10 cellular contexts compared by ENCODE assay signal in genomic region chr2:36889782-36890181, GRCh38.
DNase-seq lines count a peak whose midpoint lies in the region; ATAC-seq and TF ChIP-seq lines count a peak whose summit lies in the region.
"Had no signal": no experiment of that assay in that cellular context is flagged by ENCODE, and none has a peak within 500 bp of the region (broad histone marks: within the 10 kb centered on the region; RNA-seq: fewer than 3 reads in every experiment).

No MANE protein-coding gene starts in this region.

- POLR2A ChIA-PET in BJ (lab: Charles Lee), result interaction anchor here (0.6 kb wide), 1 partner anchor 231 kb away, joined by 4 read pairs; no protein-coding TSS in a partner anchor

- H3K4me1 Mint-ChIP-seq in activated T-helper 2 cell treated with anti-CD3 and anti-CD28 coated beads, Interferon-gamma antibody, Interleukin-2, Interleukin-4, amounts not matched to agents 10 μg/mL and 5 μg/mL and 100 μg/mL, durations not matched to agents 14 hours and 24 hours and 36 hours (ENCODE audit: low read depth), result peaks cover 5% of the 10 kb centered on the region
- H3K4me1 Mint-ChIP-seq: memory B cell had no signal

- H3K27ac ChIP-seq in Karpas-422 (ENCODE audit: low read length) (no peak overlapping the region), Peyer's patch (peak overlapping the region in 2 of 4 donors; percentile 55 to 67)

- no peaks in the 10 kb centered on the region for H3K27me3 ChIP-seq in BJ (ENCODE audit: control insufficient read depth, insufficient read depth, low read length)
- no peaks in the 10 kb centered on the region for H3K27me3 ChIP-seq in Karpas-422 (ENCODE audit: low read length)
- H3K27me3 ChIP-seq in Peyer's patch, result no peaks in the 10 kb centered on the region

- H2AFZ ChIP-seq in Karpas-422 (ENCODE audit: low read length), result no peak overlapping the region

- DNase-seq in BJ (ENCODE audit: low read depth), result peak; percentile 74
- peak; percentile 99 for DNase-seq in HT1080 (ENCODE audit: low read depth)
- no peak for DNase-seq in activated T-helper 2 cell treated with anti-CD3 and anti-CD28 coated beads, Interferon-gamma antibody, Interleukin-2, Interleukin-4, amounts not matched to agents 10 μg/mL and 5 μg/mL and 100 μg/mL, durations not matched to agents 14 hours and 24 hours and 36 hours (ENCODE audit: low spot score)
- DNase-seq in lung microvascular endothelial cell (ENCODE audit: low read depth in 2 of 2), result peak; percentile 33 to 96
- DNase-seq in RPMI8226, result no peak
- DNase-seq in Karpas-422, result no peak
- DNase-seq in Peyer's patch, result no peak
- DNase-seq: NCI-H1694 treated with DMSO at 0.1 percent for 48 hours had no signal

- TF ChIP-seq CTCF in BJ (IDR thresholded peaks at IDR 0.05; ENCODE audit: insufficient read depth, low read depth, low read length) (no peak), Peyer's patch (IDR thresholded peaks at IDR 0.05) (no peak)

- CTCF ChIA-PET in BJ (lab: Yijun Ruan, JAX), result interaction anchor here (0.6 kb wide), 1 partner anchor 110 kb away, joined by 3 read pairs; no protein-coding TSS in a partner anchor

- no peaks in the 10 kb centered on the region for H3K9me2 ChIP-seq in Karpas-422 (replicated peaks; ENCODE audit: insufficient read depth, low read length)

- H3K4me2 ChIP-seq in Karpas-422 (ENCODE audit: low read depth, low read length, poor library complexity, severe bottlenecking), result no peak overlapping the region

- H3K4me3 ChIP-seq in BJ (ENCODE audit: low read depth, low read length) (no peak overlapping the region), Karpas-422 (ENCODE audit: low read length) (no peak overlapping the region), Peyer's patch (no peak overlapping the region)

- peak overlapping the region; percentile 55 for H3K27ac Mint-ChIP-seq in activated T-helper 2 cell treated with anti-CD3 and anti-CD28 coated beads, Interferon-gamma antibody, Interleukin-2, Interleukin-4, amounts not matched to agents 10 μg/mL and 5 μg/mL and 100 μg/mL, durations not matched to agents 14 hours and 24 hours and 36 hours
- H3K27ac Mint-ChIP-seq: memory B cell had no signal

- ATAC-seq in GM21786 (IDR thresholded peaks at IDR 0.05; ENCODE audit: unreplicated experiment), result no peak

- H3K36me3 ChIP-seq in BJ (ENCODE audit: control insufficient read depth, insufficient read depth, low read length) (peaks cover 1% of the 10 kb centered on the region; the same call in 1 of the 2 replicates), Karpas-422 (ENCODE audit: insufficient read depth, low read length) (peaks cover 4% of the 10 kb centered on the region; the same call in 1 of the 2 replicates), Peyer's patch (peaks cover 0 to 22% (median 0%) of the 10 kb centered on the region in 3 donors)

- H3K36me3 Mint-ChIP-seq in activated T-helper 2 cell treated with anti-CD3 and anti-CD28 coated beads, Interferon-gamma antibody, Interleukin-2, Interleukin-4, amounts not matched to agents 10 μg/mL and 5 μg/mL and 100 μg/mL, durations not matched to agents 14 hours and 24 hours and 36 hours (ENCODE audit: low read depth), result peaks cover 41% of the 10 kb centered on the region

- H3K9me3 ChIP-seq in Karpas-422 (ENCODE audit: low read length) (no peaks in the 10 kb centered on the region), Peyer's patch (no peaks in the 10 kb centered on the region)

- no peak overlapping the region for H3K4me3 Mint-ChIP-seq in activated T-helper 2 cell treated with anti-CD3 and anti-CD28 coated beads, Interferon-gamma antibody, Interleukin-2, Interleukin-4, amounts not matched to agents 10 μg/mL and 5 μg/mL and 100 μg/mL, durations not matched to agents 14 hours and 24 hours and 36 hours (ENCODE audit: low read depth)
- H3K4me3 Mint-ChIP-seq: memory B cell had no signal

- no peaks in the 10 kb centered on the region for H3K9me3 Mint-ChIP-seq in activated T-helper 2 cell treated with anti-CD3 and anti-CD28 coated beads, Interferon-gamma antibody, Interleukin-2, Interleukin-4, amounts not matched to agents 10 μg/mL and 5 μg/mL and 100 μg/mL, durations not matched to agents 14 hours and 24 hours and 36 hours
- H3K9me3 Mint-ChIP-seq: memory B cell had no signal

- peaks cover 5% of the 10 kb centered on the region for H3K79me2 ChIP-seq in Karpas-422 (ENCODE audit: low read length)

- no peak for TF ChIP-seq POLR2A in Peyer's patch (IDR thresholded peaks at IDR 0.05)

- no peaks in the 10 kb centered on the region for H4K20me1 ChIP-seq in Karpas-422 (ENCODE audit: insufficient read depth, low read depth, low read length)

- intact Hi-C loops in activated T-helper 2 cell treated with anti-CD3 and anti-CD28 coated beads, Interferon-gamma antibody, Interleukin-2, Interleukin-4, amounts not matched to agents 10 μg/mL and 5 μg/mL and 100 μg/mL, durations not matched to agents 14 hours and 24 hours and 36 hours (cut with micrococcal nuclease), result loop anchor here (1.0 to 5.0 kb wide), 2 partner anchors 30 to 33 kb away; no protein-coding TSS in a partner anchor

- no peaks in the 10 kb centered on the region for H3K4me1 ChIP-seq in Karpas-422 (ENCODE audit: low read length)
- H3K4me1 ChIP-seq in Peyer's patch, result no peaks in the 10 kb centered on the region

- no peaks in the 10 kb centered on the region for H3K27me3 Mint-ChIP-seq in activated T-helper 2 cell treated with anti-CD3 and anti-CD28 coated beads, Interferon-gamma antibody, Interleukin-2, Interleukin-4, amounts not matched to agents 10 μg/mL and 5 μg/mL and 100 μg/mL, durations not matched to agents 14 hours and 24 hours and 36 hours (ENCODE audit: low read depth)
- H3K27me3 Mint-ChIP-seq: memory B cell had no signal

- no peak overlapping the region for H3K9ac ChIP-seq in Karpas-422 (ENCODE audit: low read length)

Comparison
In these comparisons a context has a peak if more than half of its experiments do, and no peak if none do; other contexts are left out.
1. DNase-seq: peak in BJ (single experiment), HT1080 (single experiment) and lung microvascular endothelial cell (2 of 2); none in activated T-helper 2 cell treated with anti-CD3 and anti-CD28 coated beads, Interferon-gamma antibody, Interleukin-2, Interleukin-4, amounts not matched to agents 10 μg/mL and 5 μg/mL and 100 μg/mL, durations not matched to agents 14 hours and 24 hours and 36 hours (single experiment), RPMI8226 (single experiment), Karpas-422 (single experiment) and Peyer's patch (0 of 3).